In the genomic region with DNA sequence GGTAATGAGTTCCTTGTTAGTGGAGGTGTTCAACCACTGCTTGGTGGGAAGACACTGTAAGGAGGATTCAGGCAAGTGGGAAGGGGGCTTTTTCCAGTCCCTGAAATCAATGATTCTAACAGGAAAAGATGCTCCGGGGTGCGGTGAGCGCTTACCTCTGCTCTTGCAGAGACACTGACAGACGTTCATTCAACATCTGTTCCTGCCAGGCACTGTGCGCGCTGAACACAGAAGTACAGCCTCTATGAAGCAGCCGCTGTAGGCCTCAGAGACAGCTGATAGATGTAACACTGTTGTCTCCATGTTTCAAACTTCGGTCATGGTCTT, we compare ENCODE assay signal across 9 cellular contexts. TPM values are rescaled to one million over a fixed set of nuclear protein-coding genes. Genes with fewer than 3 reads are reported as not detected.
DNase-seq lines count a peak whose midpoint lies in the region; ATAC-seq and TF ChIP-seq lines count a peak whose summit lies in the region.
"Had no signal": no experiment of that assay in that cellular context is flagged by ENCODE, and none has a peak within 500 bp of the region (broad histone marks: within the 10 kb centered on the region; RNA-seq: fewer than 3 reads in every experiment).

No MANE protein-coding gene starts in this region.

- H3K27me3 Mint-ChIP-seq in natural killer cell (ENCODE audit: low read depth in 2 of 2) = peaks cover 1 to 10% of the 10 kb centered on the region in 2 donors

- peaks cover 35 to 46% of the 10 kb centered on the region in 2 donors for H3K4me1 Mint-ChIP-seq in natural killer cell

- POLR2A ChIA-PET in AG04449 (lab: Yijun Ruan, JAX) = interaction anchor here (0.6 kb wide), 1 partner anchor 1452 kb away, joined by 3 read pairs; no protein-coding TSS in a partner anchor
- POLR2A ChIA-PET in PC-3 (lab: Charles Lee; ENCODE audit: unreplicated experiment) = interaction anchor here (0.6 kb wide), 1 partner anchor 12 kb away, joined by 6 read pairs; no protein-coding TSS in a partner anchor

- no peaks in the 10 kb centered on the region for H3K9me3 ChIP-seq in PC-3 (ENCODE audit: low read length)
- no peaks in the 10 kb centered on the region for H3K9me3 ChIP-seq in colonic mucosa

- H4K20me1 ChIP-seq in PC-3 (ENCODE audit: low read length) = no peaks in the 10 kb centered on the region

- H3K27me3 ChIP-seq in PC-3 (ENCODE audit: low read length) (no peaks in the 10 kb centered on the region), colonic mucosa (no peaks in the 10 kb centered on the region)

- CTCF ChIA-PET in AG04449 (lab: Yijun Ruan, JAX) (interaction anchor here (1.2 to 1.5 kb wide), 2 partner anchors 9 to 156 kb away, joined by 3 to 4 read pairs; no protein-coding TSS in a partner anchor), PC-3 (lab: Charles Lee) (interaction anchor here (0.6 kb wide), 1 partner anchor 22 kb away, joined by 15 read pairs; no protein-coding TSS in a partner anchor)

- ATAC-seq in PC-3 = no peak
- no peak for ATAC-seq in natural killer cell
- no peak for ATAC-seq in HG03520 (IDR thresholded peaks at IDR 0.05; ENCODE audit: unreplicated experiment)

- peak overlapping the region; percentile 97 for H3K4me3 Mint-ChIP-seq in natural killer cell

- DNase-seq in AG04449 (ENCODE audit: low read depth, low spot score) = no peak
- no peak for DNase-seq in PC-3
- no peak for DNase-seq in colonic mucosa
- no peak for DNase-seq in natural killer cell
- no peak for DNase-seq in NCI-H446 treated with DMSO at 0.1 percent for 48 hours (lab: John Stamatoyannopoulos, UW)
- no peak for DNase-seq in NK-92 (lab: John Stamatoyannopoulos, UW; ENCODE audit: unreplicated experiment)
- DNase-seq in effector CD8-positive, alpha-beta T cell (lab: John Stamatoyannopoulos, UW) = no peak

- peak overlapping the region; percentile 92 to 96 for H3K27ac Mint-ChIP-seq in natural killer cell

- intact Hi-C loops in PC-3 (cut with micrococcal nuclease) = loop anchor here (5.0 kb wide), 2 partner anchors 62 to 152 kb away; no protein-coding TSS in a partner anchor
- intact Hi-C loops in colonic mucosa (cut with DNase I) = no loop called here
- intact Hi-C loops in natural killer cell (cut with micrococcal nuclease) = loop anchor here (10.0 kb wide), 1 partner anchor 300 kb away; the partner anchor contains the start of gene SPDYA

- BruUV-seq in PC-3 (replicated peaks; lab: Mats Ljungman, UMichigan) = TSS peak; percentile 23

- no peaks in the 10 kb centered on the region for H3F3A ChIP-seq in PC-3 (ENCODE audit: low read length, unreplicated experiment)

- H3K9ac ChIP-seq in PC-3 (ENCODE audit: low read length) (0 out of 2 replicates have a peak overlapping the region, but pooled peaks have one; percentile 8), colonic mucosa (ENCODE audit: low read depth in 2 of 2, low read length in 2 of 2) (no peak overlapping the region)

- TF ChIP-seq CTCF in AG04449 (IDR thresholded peaks at IDR 0.05; ENCODE audit: insufficient read depth, low read length, missing control alignments) (no peak), PC-3 (conservative IDR thresholded peaks at IDR 0.05; ENCODE audit: low read depth, low read length) (no peak), colonic mucosa (IDR thresholded peaks at IDR 0.05) (no peak), natural killer cell (IDR thresholded peaks at IDR 0.05) (no peak)

- H3K27ac ChIP-seq in PC-3 (ENCODE audit: low read length) (peak overlapping the region; percentile 63), colonic mucosa (peak overlapping the region; percentile 45)

- H3K36me3 Mint-ChIP-seq in natural killer cell = no peaks in the 10 kb centered on the region

- H3K4me3 ChIP-seq in AG04449 (ENCODE audit: low read depth, low read length) = peak overlapping the region; percentile 68
- H3K4me3 ChIP-seq in PC-3 (ENCODE audit: low read length) = peak overlapping the region; percentile 58; the same call in 1 of the 2 replicates
- no peak overlapping the region for H3K4me3 ChIP-seq in colonic mucosa

- H3K9me3 Mint-ChIP-seq in natural killer cell = no peaks in the 10 kb centered on the region

- peak overlapping the region; percentile 60 for H3K4me2 ChIP-seq in PC-3 (ENCODE audit: low read length)

- H3K9me2 ChIP-seq in PC-3 (replicated peaks; ENCODE audit: low read length) = no peaks in the 10 kb centered on the region

- peaks cover 64% of the 10 kb centered on the region for H3K4me1 ChIP-seq in PC-3 (ENCODE audit: insufficient read depth, low read length)
- no peaks in the 10 kb centered on the region for H3K4me1 ChIP-seq in colonic mucosa

- no peak overlapping the region; the same call in 1 of the 2 replicates for H2AFZ ChIP-seq in PC-3 (ENCODE audit: low read length)

- no peaks in the 10 kb centered on the region for H3K36me3 ChIP-seq in PC-3 (ENCODE audit: low read depth, low read length)
- H3K36me3 ChIP-seq in colonic mucosa = no peaks in the 10 kb centered on the region

- H3K79me2 ChIP-seq in PC-3 (ENCODE audit: low read length) = peaks cover 30% of the 10 kb centered on the region

RNA-seq across cellular contexts. Expression of gene CLIP4, which starts 0.7 kb away (rescaled TPM):
- total RNA-seq in PC-3 (2014; rRNA removed) (24.2 and 25.1 TPM in 2 replicates), colonic mucosa (1 to 10 TPM; 2.1 to 7.7 TPM), natural killer cell (10 to 100 TPM; 56.8 to 88.0 (median 72.6) TPM)

RNA-seq across cellular contexts. Expression of gene PCARE, which starts 40.2 kb away (rescaled TPM):
- total RNA-seq in PC-3 (2014; rRNA removed) (not detected in 2 replicates), colonic mucosa (not detected), natural killer cell (not detected)
- total RNA-seq: kidney epithelial cell had no signal
